Comparison of ENCODE assay signal across 10 cellular contexts in genomic region chr6:165661416-165662001, GRCh38. TPM values are rescaled to one million over a fixed set of nuclear protein-coding genes. Genes with fewer than 3 reads are reported as not detected.
DNase-seq lines count a peak whose midpoint lies in the region; ATAC-seq and TF ChIP-seq lines count a peak whose summit lies in the region.
"Had no signal": no experiment of that assay in that cellular context is flagged by ENCODE, and none has a peak within 500 bp of the region (broad histone marks: within the 10 kb centered on the region; RNA-seq: fewer than 3 reads in every experiment).

No MANE protein-coding gene starts in this region.

- H3K4me3 ChIP-seq in Caco-2 (ENCODE audit: low read depth, low read length) (peak overlapping the region; percentile 36), Peyer's patch (peak overlapping the region; percentile 11 to 56 (median 44)), right cardiac atrium (ENCODE audit: low read length) (peak overlapping the region; percentile 74), retinal pigment epithelial cell (ENCODE audit: low read length) (peak overlapping the region; percentile 55)

- H3K27ac ChIP-seq in Peyer's patch (peak overlapping the region in 1 of 4 donors; percentile 31), right cardiac atrium (ENCODE audit: low read length) (peak overlapping the region; percentile 44)

- BruUV-seq in Caco-2 (replicated peaks; lab: Mats Ljungman, UMichigan), result no TSS peak

- intact Hi-C loops in Caco-2 (cut with micrococcal nuclease; ENCODE audit: unreplicated experiment), result loop anchor here (5.0 kb wide), 1 partner anchor 219 kb away; no protein-coding TSS in a partner anchor
- intact Hi-C loops in right cardiac atrium (cut with DNase I), result no loop called here
- intact Hi-C loops in activated CD4-positive, alpha-beta memory T cell treated with anti-CD3 and anti-CD28 coated beads for 36 hours (cut with micrococcal nuclease), result no loop called here

- H3K4me1 ChIP-seq in Caco-2, result peaks cover 12% of the 10 kb centered on the region; the same call in 1 of the 2 replicates
- H3K4me1 ChIP-seq in Peyer's patch, result peaks cover 0 to 38% (median 0%) of the 10 kb centered on the region in 4 donors
- H3K4me1 ChIP-seq in right cardiac atrium (ENCODE audit: control insufficient read depth, insufficient read depth, low read length), result no peaks in the 10 kb centered on the region

- TF ChIP-seq POLR2A in Peyer's patch (IDR thresholded peaks at IDR 0.05), result no peak

- no peaks in the 10 kb centered on the region for H3K36me3 ChIP-seq in Caco-2 (ENCODE audit: control insufficient read depth, insufficient read depth, low read length)
- H3K36me3 ChIP-seq in Peyer's patch, result no peaks in the 10 kb centered on the region

- H3K36me3 Mint-ChIP-seq in Caco-2 (ENCODE audit: insufficient read depth, unreplicated experiment), result peaks cover 9% of the 10 kb centered on the region
- H3K36me3 Mint-ChIP-seq in activated CD4-positive, alpha-beta memory T cell treated with anti-CD3 and anti-CD28 coated beads for 36 hours, result no peaks in the 10 kb centered on the region

- H3K27me3 ChIP-seq in Caco-2 (replicated peaks; ENCODE audit: control insufficient read depth, insufficient read depth, low read length), result 0 out of 2 replicates have a peak, but pooled peaks cover 2% of the 10 kb centered on the region
- peaks cover 0 to 33% of the 10 kb centered on the region in 2 donors for H3K27me3 ChIP-seq in Peyer's patch
- no peaks in the 10 kb centered on the region for H3K27me3 ChIP-seq in right cardiac atrium (ENCODE audit: control insufficient read depth, insufficient read depth)

- H3K4me1 Mint-ChIP-seq in Caco-2 (ENCODE audit: low read depth, unreplicated experiment), result peaks cover 26% of the 10 kb centered on the region
- H3K4me1 Mint-ChIP-seq in activated CD4-positive, alpha-beta memory T cell treated with anti-CD3 and anti-CD28 coated beads for 36 hours (ENCODE audit: low read depth), result no peaks in the 10 kb centered on the region

- peak overlapping the region; percentile 73 for H3K4me3 Mint-ChIP-seq in Caco-2 (ENCODE audit: unreplicated experiment)
- H3K4me3 Mint-ChIP-seq in activated CD4-positive, alpha-beta memory T cell treated with anti-CD3 and anti-CD28 coated beads for 36 hours, result no peak overlapping the region

- DNase-seq in Caco-2 (peak in 1 of 2 experiments; percentile 15), Peyer's patch (no peak), right cardiac atrium (peak in 2 of 3 donors; percentile 57 to 63), retinal pigment epithelial cell (ENCODE audit: low read depth) (no peak), NCI-H2196 treated with DMSO at 0.1 percent for 48 hours (lab: John Stamatoyannopoulos, UW; ENCODE audit: unreplicated experiment) (no peak), cerebellar nuclear complex (lab: John Stamatoyannopoulos, UW) (no peak)
- no peak for DNase-seq in activated CD4-positive, alpha-beta memory T cell treated with anti-CD3 and anti-CD28 coated beads for 36 hours
- DNase-seq: NCI-H1930 had no signal

- no peaks in the 10 kb centered on the region for H3K9me3 Mint-ChIP-seq in Caco-2 (ENCODE audit: unreplicated experiment)
- no peaks in the 10 kb centered on the region for H3K9me3 Mint-ChIP-seq in activated CD4-positive, alpha-beta memory T cell treated with anti-CD3 and anti-CD28 coated beads for 36 hours

- POLR2A ChIA-PET in Caco-2 (lab: Charles Lee), result no interaction called here
- POLR2A ChIA-PET in activated CD4-positive, alpha-beta memory T cell treated with anti-CD3 and anti-CD28 coated beads for 36 hours (lab: Charles Lee), result no interaction called here

- CTCF ChIA-PET in Caco-2 (lab: Charles Lee), result no interaction called here
- CTCF ChIA-PET in activated CD4-positive, alpha-beta memory T cell treated with anti-CD3 and anti-CD28 coated beads for 36 hours (lab: Charles Lee), result no interaction called here

- H3K27me3 Mint-ChIP-seq in Caco-2 (ENCODE audit: insufficient read depth, unreplicated experiment), result peaks cover 20% of the 10 kb centered on the region
- H3K27me3 Mint-ChIP-seq in activated CD4-positive, alpha-beta memory T cell treated with anti-CD3 and anti-CD28 coated beads for 36 hours, result peaks cover 37% of the 10 kb centered on the region

- H3K27ac Mint-ChIP-seq in Caco-2 (ENCODE audit: unreplicated experiment), result no peak overlapping the region
- no peak overlapping the region for H3K27ac Mint-ChIP-seq in activated CD4-positive, alpha-beta memory T cell treated with anti-CD3 and anti-CD28 coated beads for 36 hours

- TF ChIP-seq CTCF in Caco-2 (IDR thresholded peaks at IDR 0.05; ENCODE audit: insufficient read depth in 1 of 2, low read depth in 1 of 2, low read length in 1 of 2, severe bottlenecking in 1 of 2, unreplicated experiment in 1 of 2) (no peak), Peyer's patch (IDR thresholded peaks at IDR 0.05) (no peak), retinal pigment epithelial cell (conservative IDR thresholded peaks at IDR 0.05; ENCODE audit: low read depth, low read length) (no peak)

- ATAC-seq in right cardiac atrium (peak in 1 of 2 donors; percentile 10), GM19455 (IDR thresholded peaks at IDR 0.05; ENCODE audit: unreplicated experiment) (no peak)
- ATAC-seq: HCT116 had no signal

- H3K9me3 ChIP-seq in Caco-2, result no peaks in the 10 kb centered on the region
- peaks cover 0 to 5% (median 0%) of the 10 kb centered on the region in 4 donors for H3K9me3 ChIP-seq in Peyer's patch
- no peaks in the 10 kb centered on the region for H3K9me3 ChIP-seq in right cardiac atrium (ENCODE audit: control insufficient read depth, low read length)

- under 1% methylated on average over 49 of the region's 49 CpGs for WGBS in right cardiac atrium

RNA-seq across cellular contexts. Expression of gene PDE10A, which starts 1.5 kb away (rescaled TPM):
- total RNA-seq in Caco-2 (2022), result 3.4 and 3.6 TPM in 2 replicates
- total RNA-seq in Peyer's patch, result 1 to 10 TPM in 3 of 4 donors, under 1 TPM in 1; 0.35 to 8.8 (median 6.0) TPM
- total RNA-seq in right cardiac atrium, result 1 to 10 TPM; 3.6 to 8.5 (median 5.0) TPM
- 3.8 TPM for polyA plus RNA-seq in right cardiac atrium
- total RNA-seq in activated CD4-positive, alpha-beta memory T cell treated with anti-CD3 and anti-CD28 coated beads for 36 hours, result not detected

Comparison
In these comparisons a context has a peak if more than half of its experiments do, and no peak if none do; other contexts are left out.
1. DNase-seq: peak in right cardiac atrium (2 of 3); none in Peyer's patch (0 of 3), retinal pigment epithelial cell (single experiment), NCI-H2196 treated with DMSO at 0.1 percent for 48 hours (single experiment), cerebellar nuclear complex (0 of 2) and activated CD4-positive, alpha-beta memory T cell treated with anti-CD3 and anti-CD28 coated beads for 36 hours (single experiment).
2. Peak in every context shown above with its lines, with median percentiles within 50 percentile points of each other: H3K4me3 ChIP-seq.